ENCODE assay signal across 22 cellular contexts in the genomic region with DNA sequence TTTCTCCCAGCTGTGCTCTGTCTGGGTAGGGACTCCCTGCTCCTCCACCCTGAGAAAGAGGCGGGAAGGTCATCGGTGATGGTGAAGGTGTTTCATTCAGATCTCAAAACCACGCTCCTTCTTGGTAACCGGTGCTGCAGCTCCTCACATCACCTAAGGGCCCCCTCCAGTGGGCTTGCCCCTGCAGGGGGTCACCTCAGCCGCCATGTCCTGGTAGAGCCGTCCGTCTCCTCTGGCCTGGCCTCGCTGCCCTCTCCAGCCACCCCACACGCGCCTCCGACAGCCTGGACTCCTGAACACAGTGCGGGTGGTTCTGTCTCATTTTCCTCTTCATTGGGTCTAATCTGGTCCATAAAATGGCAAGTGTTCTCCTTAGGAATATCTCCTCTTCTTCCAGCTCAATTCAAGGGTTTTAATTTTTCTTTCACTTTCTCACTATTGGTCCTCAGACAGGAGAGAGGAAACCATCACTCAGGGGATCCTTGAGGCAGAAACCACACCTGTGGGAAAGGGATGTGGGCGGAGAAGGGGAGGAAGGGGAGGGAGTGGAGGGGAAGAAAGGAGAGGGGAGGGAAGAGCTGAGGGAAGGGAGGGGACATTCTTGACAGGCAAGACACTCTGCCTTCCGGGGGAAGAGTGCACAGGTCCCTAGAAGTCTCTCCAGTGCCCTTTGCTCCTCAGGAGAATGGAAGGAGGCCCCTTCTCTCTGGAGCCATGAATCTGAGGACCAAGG.
DNase-seq lines count a peak whose midpoint lies in the region; ATAC-seq and TF ChIP-seq lines count a peak whose summit lies in the region.
"Had no signal": no experiment of that assay in that cellular context is flagged by ENCODE, and none has a peak within 500 bp of the region (broad histone marks: within the 10 kb centered on the region; RNA-seq: fewer than 3 reads in every experiment).

No MANE protein-coding gene starts in this region.

- H3K4ac ChIP-seq in H9 (ENCODE audit: low read depth, low read length), result no peak overlapping the region

- H2BK5ac ChIP-seq in H9 (ENCODE audit: insufficient read length, low read length), result no peak overlapping the region

- ATAC-seq in central memory CD8-positive, alpha-beta T cell (replicated peaks; ENCODE audit: extremely low read depth, poor library complexity, severe bottlenecking), result no peak
- ATAC-seq: left ventricle myocardium superior had no signal

- H3K79me2 ChIP-seq in H9 (ENCODE audit: insufficient read depth, low read length), result no peaks in the 10 kb centered on the region
- H3K79me2 ChIP-seq: parathyroid adenoma had no signal

- intact Hi-C loops in activated CD4-positive, alpha-beta T cell treated with anti-CD3 and anti-CD28 coated beads, Interleukin-2, amount 10 ng/mL, durations not matched to agents 24 days and 14 days (cut with micrococcal nuclease), result no loop called here

- H3K56ac ChIP-seq in H9 (ENCODE audit: insufficient read length, low read depth, low read length), result no peak overlapping the region

- H3K4me1 ChIP-seq in H9 (ENCODE audit: insufficient read depth, low read length), result no peaks in the 10 kb centered on the region
- H3K4me1 ChIP-seq: esophagus squamous epithelium, parathyroid adenoma had no signal

- H4K91ac ChIP-seq in H9 (ENCODE audit: insufficient read length, low read depth, low read length), result no peak overlapping the region

- H3K27me3 ChIP-seq in H9 (ENCODE audit: insufficient read depth, low read length), result no peaks in the 10 kb centered on the region
- H3K27me3 ChIP-seq: Peyer's patch had no signal

- H3K23ac ChIP-seq in H9 (ENCODE audit: insufficient read length, low read depth, low read length), result no peak overlapping the region

- no peak overlapping the region for H4K8ac ChIP-seq in H9 (replicated peaks; ENCODE audit: insufficient read length, low read depth, low read length)

- H3K23me2 ChIP-seq in H9 (ENCODE audit: insufficient read length, low read depth, low read length, poor library complexity, severe bottlenecking), result no peaks in the 10 kb centered on the region

- H2BK15ac ChIP-seq in H9 (ENCODE audit: low read depth, low read length), result no peak overlapping the region

- H3K4me3 Mint-ChIP-seq in activated CD4-positive, alpha-beta T cell treated with anti-CD3 and anti-CD28 coated beads, Interleukin-2, amount 10 ng/mL, durations not matched to agents 24 days and 14 days, result peak overlapping the region; percentile 56
- H3K4me3 Mint-ChIP-seq in H9, result no peak overlapping the region
- peak overlapping the region; percentile 55 for H3K4me3 Mint-ChIP-seq in central memory CD8-positive, alpha-beta T cell

- H3K36me3 Mint-ChIP-seq in activated CD4-positive, alpha-beta T cell treated with anti-CD3 and anti-CD28 coated beads, Interleukin-2, amount 10 ng/mL, durations not matched to agents 24 days and 14 days (ENCODE audit: low read depth), result no peaks in the 10 kb centered on the region
- H3K36me3 Mint-ChIP-seq in H9 (ENCODE audit: insufficient read depth in 1 of 3, low read depth in 3 of 3), result peaks cover 0 to 2% (median 0%) of the 10 kb centered on the region in 3 experiments; a peak in 1 of 7 replicates
- peaks cover 9% of the 10 kb centered on the region for H3K36me3 Mint-ChIP-seq in central memory CD8-positive, alpha-beta T cell (ENCODE audit: insufficient read depth)

- H2AK5ac ChIP-seq in H9 (ENCODE audit: insufficient read length, low read length), result no peak overlapping the region

- H3K4me1 Mint-ChIP-seq in activated CD4-positive, alpha-beta T cell treated with anti-CD3 and anti-CD28 coated beads, Interleukin-2, amount 10 ng/mL, durations not matched to agents 24 days and 14 days, result peaks cover 26% of the 10 kb centered on the region
- peaks cover 8 to 16% of the 10 kb centered on the region in 2 experiments for H3K4me1 Mint-ChIP-seq in H9
- H3K4me1 Mint-ChIP-seq in central memory CD8-positive, alpha-beta T cell, result peaks cover 44% of the 10 kb centered on the region

- H2BK12ac ChIP-seq in H9 (ENCODE audit: insufficient read length, low read depth, low read length), result no peak overlapping the region

- H3K27me3 Mint-ChIP-seq in activated CD4-positive, alpha-beta T cell treated with anti-CD3 and anti-CD28 coated beads, Interleukin-2, amount 10 ng/mL, durations not matched to agents 24 days and 14 days, result peaks cover 8% of the 10 kb centered on the region
- H3K27me3 Mint-ChIP-seq in H9 (ENCODE audit: low read depth), result peaks cover 6% of the 10 kb centered on the region; the same call in 1 of the 2 replicates
- H3K27me3 Mint-ChIP-seq in central memory CD8-positive, alpha-beta T cell, result no peaks in the 10 kb centered on the region

- no peaks in the 10 kb centered on the region for H3K9me3 ChIP-seq in H9 (ENCODE audit: control insufficient read depth, low read depth, low read length)
- H3K9me3 ChIP-seq: esophagus squamous epithelium, MG63, Peyer's patch, SK-N-SH, thoracic aorta had no signal

- peak; percentile 64 for DNase-seq in activated CD4-positive, alpha-beta T cell treated with anti-CD3 and anti-CD28 coated beads, Interleukin-2, amount 10 ng/mL, durations not matched to agents 24 days and 14 days
- no peak for DNase-seq in activated CD4-positive, alpha-beta T cell treated with anti-CD3 and anti-CD28 coated beads for 48 hours
- DNase-seq in H9, result peak; percentile 17
- DNase-seq in central memory CD8-positive, alpha-beta T cell (ENCODE audit: low spot score in 2 of 2), result no peak
- peak; percentile 14 for DNase-seq in stimulated activated CD8-positive, alpha-beta memory T cell treated with anti-CD3 and anti-CD28 coated beads, Interleukin-4, amount 100 ng/mL, for 48 hours
- DNase-seq in MV-4-11 (lab: John Stamatoyannopoulos, UW), result no peak
- no peak for DNase-seq in cerebellar nuclear complex (lab: John Stamatoyannopoulos, UW)
- no peak for DNase-seq in middle frontal gyrus (ENCODE audit: extremely low spot score, low spot score)
- DNase-seq: activated CD4-positive, alpha-beta T cell treated with anti-CD3 and anti-CD28 coated beads, Interleukin-2, amount 50 U/mL, for 4 hours; DMS79; esophagus squamous epithelium; glutamatergic neuron; GOT3; left ventricle myocardium superior; MG63; NCI-H1694; NCI-H82; Peyer's patch; SK-N-SH; stimulated activated CD4-positive, alpha-beta T cell treated with anti-CD3 and anti-CD28 coated beads, Interleukin-2, amount 100 ng/mL, for 48 hours had no signal

- no peak overlapping the region for H3K9ac ChIP-seq in H9 (ENCODE audit: extremely low read depth, insufficient read length, low read length)
- H3K9ac ChIP-seq: parathyroid adenoma, SK-N-SH had no signal

- H3K9me3 Mint-ChIP-seq in activated CD4-positive, alpha-beta T cell treated with anti-CD3 and anti-CD28 coated beads, Interleukin-2, amount 10 ng/mL, durations not matched to agents 24 days and 14 days, result peaks cover 3% of the 10 kb centered on the region
- H3K9me3 Mint-ChIP-seq in H9, result peaks cover 2 to 4% of the 10 kb centered on the region in 2 experiments; a peak in 3 of 5 replicates
- H3K9me3 Mint-ChIP-seq in central memory CD8-positive, alpha-beta T cell, result no peaks in the 10 kb centered on the region

- no peak overlapping the region for H4K5ac ChIP-seq in H9 (ENCODE audit: insufficient read length, low read depth, low read length)

- no peak overlapping the region for H3K4me2 ChIP-seq in H9 (ENCODE audit: insufficient read depth, insufficient read length, low read length)
- H3K4me2 ChIP-seq: SK-N-SH had no signal

- H3K18ac ChIP-seq in H9 (ENCODE audit: insufficient read length, low read depth, low read length), result no peak overlapping the region

- no peak overlapping the region for H2BK120ac ChIP-seq in H9 (ENCODE audit: low read depth, low read length, poor library complexity, severe bottlenecking)

- no peaks in the 10 kb centered on the region for H4K20me1 ChIP-seq in H9 (ENCODE audit: control insufficient read depth, insufficient read depth, insufficient read length)

- no peak for TF ChIP-seq CTCF in H9 (conservative IDR thresholded peaks at IDR 0.05)

- H3K79me1 ChIP-seq in H9 (ENCODE audit: insufficient read depth, low read depth, low read length, poor library complexity, severe bottlenecking), result no peaks in the 10 kb centered on the region

- no peak overlapping the region for H3K27ac ChIP-seq in H9 (ENCODE audit: insufficient read length, low read depth, low read length)
- H3K27ac ChIP-seq: esophagus squamous epithelium, parathyroid adenoma, Peyer's patch, thoracic aorta had no signal

- WGBS in H9 (ENCODE audit: extremely low coverage, insufficient read length, low lambda C conversion rate), result no CpG with 5 or more reads among the region's 14 CpGs

- H3K27ac Mint-ChIP-seq in activated CD4-positive, alpha-beta T cell treated with anti-CD3 and anti-CD28 coated beads, Interleukin-2, amount 10 ng/mL, durations not matched to agents 24 days and 14 days, result peak overlapping the region; percentile 46
- H3K27ac Mint-ChIP-seq in H9, result no peak overlapping the region
- peak overlapping the region; percentile 92 for H3K27ac Mint-ChIP-seq in central memory CD8-positive, alpha-beta T cell (ENCODE audit: low read depth)

- H2AFZ ChIP-seq in H9 (ENCODE audit: low read length), result no peak overlapping the region
- H2AFZ ChIP-seq: parathyroid adenoma had no signal

- no peak overlapping the region for H3T11ph ChIP-seq in H9 (ENCODE audit: low read length)

- H3K14ac ChIP-seq in H9 (ENCODE audit: insufficient read depth, low read length), result no peak overlapping the region

- H2BK20ac ChIP-seq in H9 (ENCODE audit: low read depth, low read length, poor library complexity, severe bottlenecking), result no peak overlapping the region

Comparison
In these comparisons a context has a peak if more than half of its experiments do, and no peak if none do; other contexts are left out.
1. DNase-seq: peak in activated CD4-positive, alpha-beta T cell treated with anti-CD3 and anti-CD28 coated beads, Interleukin-2, amount 10 ng/mL, durations not matched to agents 24 days and 14 days (single experiment), H9 (single experiment) and stimulated activated CD8-positive, alpha-beta memory T cell treated with anti-CD3 and anti-CD28 coated beads, Interleukin-4, amount 100 ng/mL, for 48 hours (single experiment); none in activated CD4-positive, alpha-beta T cell treated with anti-CD3 and anti-CD28 coated beads for 48 hours (single experiment), central memory CD8-positive, alpha-beta T cell (0 of 2), MV-4-11 (single experiment), cerebellar nuclear complex (0 of 2) and middle frontal gyrus (single experiment).
2. H3K27ac Mint-ChIP-seq: peak in activated CD4-positive, alpha-beta T cell treated with anti-CD3 and anti-CD28 coated beads, Interleukin-2, amount 10 ng/mL, durations not matched to agents 24 days and 14 days (single experiment) and central memory CD8-positive, alpha-beta T cell (single experiment); none in H9 (0 of 3).
3. H3K4me3 Mint-ChIP-seq: peak in activated CD4-positive, alpha-beta T cell treated with anti-CD3 and anti-CD28 coated beads, Interleukin-2, amount 10 ng/mL, durations not matched to agents 24 days and 14 days (single experiment) and central memory CD8-positive, alpha-beta T cell (single experiment); none in H9 (0 of 2).